In genomic region chr16:52929478-52929877, GRCh38 we compare ENCODE assay signal across 19 cellular contexts.
"Had no signal": no experiment of that assay in that cellular context is flagged by ENCODE, and none has a peak within 500 bp of the region (broad histone marks: within the 10 kb centered on the region; RNA-seq: fewer than 3 reads in every experiment).

No MANE protein-coding gene starts in this region.

- H3K27ac ChIP-seq: left ventricle myocardium inferior, neural progenitor cell, stomach, suprapubic skin, transverse colon had no signal

- DNase-seq: activated CD4-positive, alpha-beta T cell treated with anti-CD3 and anti-CD28 coated beads for 36 hours; activated CD4-positive, alpha-beta T cell treated with anti-CD3 and anti-CD28 coated beads, Interleukin-2, amount 50 U/mL, for 4 hours; activated naive CD4-positive, alpha-beta T cell treated with Interleukin-2 at 50 U/mL for 16 hours; activated naive CD8-positive, alpha-beta T cell treated with anti-CD3 and anti-CD28 coated beads for 36 hours; activated T-cell treated with anti-CD3 and anti-CD28 coated beads, Interleukin-2, amount 50 U/mL, for 48 hours; effector memory CD4-positive, alpha-beta T cell; kidney glomerular epithelial cell; left ventricle myocardium inferior; naive thymus-derived CD4-positive, alpha-beta T cell; posterior cingulate gyrus; small intestine; stimulated activated CD4-positive, alpha-beta T cell treated with anti-CD3 and anti-CD28 coated beads, Interleukin-15, amount 100 ng/mL, for 24 hours; stomach; transverse colon had no signal

- H3K9me3 ChIP-seq: suprapubic skin, transverse colon had no signal

- H3K36me3 ChIP-seq: left ventricle myocardium inferior, neural progenitor cell, stomach, suprapubic skin, transverse colon had no signal

- H3K4me3 ChIP-seq: left ventricle myocardium inferior, neural progenitor cell, stomach, suprapubic skin, transverse colon had no signal

- ATAC-seq: activated CD4-positive, alpha-beta T cell treated with anti-CD3 and anti-CD28 coated beads for 36 hours; naive thymus-derived CD4-positive, alpha-beta T cell; sciatic nerve; stimulated activated memory B cell treated with anti-CD40 and anti-IgM and Interleukin-4, amounts not matched to agents 10 μg/mL and 1 μg/mL and 100 μg/mL, for 72 hours; WTC11 had no signal

- H3K27me3 ChIP-seq: neural progenitor cell, stomach, suprapubic skin, transverse colon had no signal

- H3K4me1 ChIP-seq: left ventricle myocardium inferior, neural progenitor cell, stomach, suprapubic skin, transverse colon had no signal
